1 cellular context compared by ENCODE assay signal in genomic region chr2:197515277-197515797, GRCh38.
TF ChIP-seq lines count a peak whose summit lies in the region.

No MANE protein-coding gene starts in this region.

TF ChIP-seq in H1, 55 proteins besides CTCF, POLR2A, EP300 and RAD21:
- TF ChIP-seq JUND (IDR thresholded peaks at IDR 0.05; ENCODE audit: low read length) (no peak), KDM4A (IDR thresholded peaks at IDR 0.05; ENCODE audit: low read depth, low read length, severe bottlenecking) (peak; percentile 38)
- TF ChIP-seq, protein P1, sequence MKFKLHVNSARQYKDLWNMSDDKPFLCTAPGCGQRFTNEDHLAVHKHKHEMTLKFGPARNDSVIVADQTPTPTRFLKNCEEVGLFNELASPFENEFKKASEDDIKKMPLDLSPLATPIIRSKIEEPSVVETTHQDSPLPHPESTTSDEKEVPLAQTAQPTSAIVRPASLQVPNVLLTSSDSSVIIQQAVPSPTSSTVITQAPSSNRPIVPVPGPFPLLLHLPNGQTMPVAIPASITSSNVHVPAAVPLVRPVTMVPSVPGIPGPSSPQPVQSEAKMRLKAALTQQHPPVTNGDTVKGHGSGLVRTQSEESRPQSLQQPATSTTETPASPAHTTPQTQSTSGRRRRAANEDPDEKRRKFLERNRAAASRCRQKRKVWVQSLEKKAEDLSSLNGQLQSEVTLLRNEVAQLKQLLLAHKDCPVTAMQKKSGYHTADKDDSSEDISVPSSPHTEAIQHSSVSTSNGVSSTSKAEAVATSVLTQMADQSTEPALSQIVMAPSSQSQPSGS (IDR thresholded peaks at IDR 0.05; ENCODE audit: low read length), result 0 out of 2 replicates have a peak, but pooled peaks have one; percentile 44
